ENCODE assay signal across 9 cellular contexts in the genomic region with DNA sequence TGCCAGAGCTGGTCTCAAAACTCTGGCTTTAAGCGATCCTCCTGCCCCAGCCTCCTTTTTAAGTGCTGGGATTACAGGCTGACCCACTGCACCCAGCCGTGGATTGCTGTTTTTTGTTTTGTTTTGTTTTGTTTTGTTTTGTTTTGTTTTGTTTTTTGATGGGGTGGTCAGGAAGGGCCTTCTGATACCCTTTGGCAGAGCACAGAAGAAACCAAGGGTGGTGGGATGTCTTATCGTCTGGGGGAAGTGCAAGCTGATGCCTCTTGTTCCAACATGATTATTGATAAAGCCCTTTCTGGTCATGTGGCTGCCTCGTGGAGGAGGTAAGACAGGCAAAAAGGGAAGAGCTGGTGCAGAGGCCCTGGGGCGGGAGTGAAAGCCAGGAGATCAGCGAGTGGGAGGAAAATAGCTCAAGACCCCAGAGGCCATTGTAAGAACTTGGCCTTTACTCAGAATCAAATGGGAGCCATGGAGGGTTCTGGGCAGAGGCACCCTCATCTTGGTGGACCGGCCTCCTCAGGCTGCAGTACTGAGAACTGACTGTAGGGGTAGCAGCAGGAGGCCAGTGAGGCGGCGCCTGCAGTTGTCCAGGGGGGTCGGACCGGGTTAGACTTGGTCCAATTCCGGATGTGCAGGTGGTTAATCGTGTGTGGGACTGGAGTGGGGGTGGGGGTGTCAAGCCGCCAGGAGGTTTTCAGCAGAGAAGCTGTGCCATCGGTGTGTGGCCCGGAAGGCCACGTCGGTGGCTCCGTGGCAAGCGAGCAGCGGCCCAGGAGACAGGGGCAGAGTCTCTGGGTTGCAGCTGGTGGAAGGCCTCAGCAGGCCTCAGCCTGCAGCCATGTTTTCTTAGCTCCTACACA.
A peak's percentile ranks its signal among the peaks of the same experiment; 100 is the strongest.
DNase-seq lines count a peak whose midpoint lies in the region; ATAC-seq and TF ChIP-seq lines count a peak whose summit lies in the region.
"Had no signal": no experiment of that assay in that cellular context is flagged by ENCODE, and none has a peak within 500 bp of the region (broad histone marks: within the 10 kb centered on the region; RNA-seq: fewer than 3 reads in every experiment).

No MANE protein-coding gene starts in this region.

- ATAC-seq in left ventricle myocardium superior (peak; percentile 10), upper lobe of left lung (ENCODE audit: low FRiP score in 2 of 2) (peak in 1 of 2 donors; percentile 44), HG02938 (IDR thresholded peaks at IDR 0.05; ENCODE audit: unreplicated experiment) (no peak)
- no peak for ATAC-seq in activated CD4-positive, CD25-positive, alpha-beta regulatory T cell treated with anti-CD3 and anti-CD28 coated beads, Interleukin-2, amount 50 U/mL, for 24 hours

- peak overlapping the region; percentile 30 for H3K27ac Mint-ChIP-seq in activated naive CD4-positive, alpha-beta T cell treated with anti-CD3 and anti-CD28 coated beads for 36 hours

- intact Hi-C loops in activated naive CD4-positive, alpha-beta T cell treated with anti-CD3 and anti-CD28 coated beads for 36 hours (cut with micrococcal nuclease) = loop anchor here (1.0 kb wide), 1 partner anchor 82 kb away; no protein-coding TSS in a partner anchor
- intact Hi-C loops in left ventricle myocardium superior (cut with micrococcal nuclease) = no loop called here

- TF ChIP-seq CTCF in upper lobe of left lung (IDR thresholded peaks at IDR 0.05) = peak; percentile 40 to 66 (median 54)

- H3K4me1 Mint-ChIP-seq in activated naive CD4-positive, alpha-beta T cell treated with anti-CD3 and anti-CD28 coated beads for 36 hours (ENCODE audit: low read depth) = no peaks in the 10 kb centered on the region

- no peak for TF ChIP-seq POLR2A in upper lobe of left lung (IDR thresholded peaks at IDR 0.05)

- peak overlapping the region in 2 of 4 donors; percentile 84 to 92 for H3K27ac ChIP-seq in upper lobe of left lung

- no peaks in the 10 kb centered on the region for H3K9me3 Mint-ChIP-seq in activated naive CD4-positive, alpha-beta T cell treated with anti-CD3 and anti-CD28 coated beads for 36 hours

- DNase-seq in activated naive CD4-positive, alpha-beta T cell treated with anti-CD3 and anti-CD28 coated beads for 36 hours = peak; percentile 31
- DNase-seq in activated naive CD4-positive, alpha-beta T cell treated with anti-CD3 and anti-CD28 coated beads, Interleukin-2, amount 50 U/mL, for 16 hours = no peak
- DNase-seq in activated CD4-positive, alpha-beta T cell treated with anti-CD3 and anti-CD28 coated beads, Interleukin-2, amount 50 U/mL, for 48 hours = peak; percentile 31 to 47
- DNase-seq in left ventricle myocardium superior (no peak), upper lobe of left lung (no peak), amniotic stem cell (lab: John Stamatoyannopoulos, UW) (no peak)
- DNase-seq: NCI-H2081 treated with DMSO at 0.1 percent for 48 hours had no signal

- CTCF ChIA-PET in activated naive CD4-positive, alpha-beta T cell treated with anti-CD3 and anti-CD28 coated beads for 36 hours (lab: Charles Lee) = interaction anchor here (0.6 to 2.8 kb wide), 13 partner anchors 24 to 653 kb away, joined by 3 to 16 read pairs (median 4); partner anchors contain the start of gene GSE1

- H3K36me3 Mint-ChIP-seq in activated naive CD4-positive, alpha-beta T cell treated with anti-CD3 and anti-CD28 coated beads for 36 hours (ENCODE audit: low read depth) = no peaks in the 10 kb centered on the region

- WGBS in upper lobe of left lung, 2 donors = 74 to 84% methylated on average over 19 to 21 of the region's 21 CpGs

- H3K4me3 ChIP-seq in upper lobe of left lung = no peak overlapping the region

- H3K27me3 Mint-ChIP-seq in activated naive CD4-positive, alpha-beta T cell treated with anti-CD3 and anti-CD28 coated beads for 36 hours (ENCODE audit: low read depth) = no peaks in the 10 kb centered on the region

- no peaks in the 10 kb centered on the region for H3K27me3 ChIP-seq in upper lobe of left lung

- H3K4me3 Mint-ChIP-seq in activated naive CD4-positive, alpha-beta T cell treated with anti-CD3 and anti-CD28 coated beads for 36 hours = no peak overlapping the region

- H3K9me3 ChIP-seq in upper lobe of left lung = no peaks in the 10 kb centered on the region

- no peaks in the 10 kb centered on the region for H3K36me3 ChIP-seq in upper lobe of left lung

- peaks cover 25 to 70% (median 52%) of the 10 kb centered on the region in 4 donors for H3K4me1 ChIP-seq in upper lobe of left lung

- TF ChIP-seq EP300 in upper lobe of left lung (IDR thresholded peaks at IDR 0.05) = no peak

Comparison
In these comparisons a context has a peak if more than half of its experiments do, and no peak if none do; other contexts are left out.
1. DNase-seq: peak in activated naive CD4-positive, alpha-beta T cell treated with anti-CD3 and anti-CD28 coated beads for 36 hours (single experiment) and activated CD4-positive, alpha-beta T cell treated with anti-CD3 and anti-CD28 coated beads, Interleukin-2, amount 50 U/mL, for 48 hours (2 of 2); none in activated naive CD4-positive, alpha-beta T cell treated with anti-CD3 and anti-CD28 coated beads, Interleukin-2, amount 50 U/mL, for 16 hours (single experiment), left ventricle myocardium superior (single experiment), upper lobe of left lung (0 of 2) and amniotic stem cell (single experiment).